9 cellular contexts compared by ENCODE assay signal in genomic region chr4:38672247-38673071, GRCh38. TPM values are rescaled to one million over a fixed set of nuclear protein-coding genes. Genes with fewer than 3 reads are reported as not detected.
A peak's percentile ranks its signal among the peaks of the same experiment; 100 is the strongest.
DNase-seq lines count a peak whose midpoint lies in the region; ATAC-seq, FAIRE-seq and TF ChIP-seq lines count a peak whose summit lies in the region.
"Had no signal": no experiment of that assay in that cellular context is flagged by ENCODE, and none has a peak within 500 bp of the region (broad histone marks: within the 10 kb centered on the region; RNA-seq: fewer than 3 reads in every experiment).

No MANE protein-coding gene starts in this region.

- 42 to 51% methylated on average over 13 to 14 of the region's 15 CpGs for WGBS in body of pancreas, 2 donors
- WGBS in liver: 66% methylated on average over 15 of the region's 15 CpGs
- 31% methylated on average over 15 of the region's 15 CpGs for WGBS in suprapubic skin

- H3K4me1 ChIP-seq in body of pancreas: peaks cover 86% of the 10 kb centered on the region
- peaks cover 26 to 89% (median 82%) of the 10 kb centered on the region in 4 donors for H3K4me1 ChIP-seq in liver (ENCODE audit: control insufficient read depth in 4 of 4, insufficient read depth in 4 of 4, low read length in 3 of 4)
- peaks cover 96% of the 10 kb centered on the region for H3K4me1 ChIP-seq in suprapubic skin

- FAIRE-seq in GM19239 (lab: Jason Lieb, UNC): no peak
- FAIRE-seq: A204.1 had no signal

- H3K36me3 ChIP-seq in body of pancreas (replicated peaks in 1 of 2; ENCODE audit: insufficient read depth in 1 of 2, low read depth in 2 of 2) (no peaks in the 10 kb centered on the region), liver (ENCODE audit: control insufficient read depth in 4 of 4, insufficient read depth in 3 of 4, low read depth in 1 of 4, low read length in 3 of 4) (no peaks in the 10 kb centered on the region), suprapubic skin (no peaks in the 10 kb centered on the region)

- peak overlapping the region in 1 of 2 donors; percentile 5 for H3K9ac ChIP-seq in liver (ENCODE audit: low read depth in 1 of 2, low read length in 2 of 2)

- intact Hi-C loops in body of pancreas (cut with DNase I): loop anchor here (5.0 kb wide), 1 partner anchor 350 kb away; no protein-coding TSS in a partner anchor

- peak; percentile 39 for DNase-seq in DMS 273 (lab: John Stamatoyannopoulos, UW; ENCODE audit: unreplicated experiment)
- DNase-seq in DMS 273 treated with DMSO at 0.1 percent for 48 hours (lab: John Stamatoyannopoulos, UW): no peak
- DNase-seq in body of pancreas: peak in 2 of 4 donors; percentile 30 to 33
- DNase-seq in suprapubic skin (ENCODE audit: low spot score in 2 of 2): no peak
- no peak for DNase-seq in SHP77 treated with DMSO at 0.1 percent for 48 hours (lab: John Stamatoyannopoulos, UW)
- no peak for DNase-seq in NCI-H1436 treated with DMSO at 0.1 percent for 48 hours (lab: John Stamatoyannopoulos, UW)
- no peak for DNase-seq in GM19239 (ENCODE audit: insufficient read length, low spot score)

- no peaks in the 10 kb centered on the region for H3K9me3 ChIP-seq in body of pancreas
- H3K9me3 ChIP-seq in liver (ENCODE audit: control insufficient read depth in 4 of 4, low read length in 3 of 4): no peaks in the 10 kb centered on the region
- no peaks in the 10 kb centered on the region for H3K9me3 ChIP-seq in suprapubic skin

- no peak for TF ChIP-seq EP300 in suprapubic skin (IDR thresholded peaks at IDR 0.05)

- TF ChIP-seq CTCF in body of pancreas (IDR thresholded peaks at IDR 0.05) (no peak), liver (IDR thresholded peaks at IDR 0.05; ENCODE audit: low read depth, low read length, missing input control) (no peak), suprapubic skin (IDR thresholded peaks at IDR 0.05) (no peak)

- no peak for TF ChIP-seq RAD21 in liver (IDR thresholded peaks at IDR 0.05)

- ATAC-seq in body of pancreas: no peak

- H3K27me3 ChIP-seq in body of pancreas (no peaks in the 10 kb centered on the region), liver (ENCODE audit: control insufficient read depth in 4 of 4, insufficient read depth in 4 of 4, low read length in 3 of 4) (no peaks in the 10 kb centered on the region), suprapubic skin (no peaks in the 10 kb centered on the region)

- H3K27ac ChIP-seq in body of pancreas (peak overlapping the region; percentile 58 to 100 (median 100)), liver (ENCODE audit: low read depth in 1 of 2, low read length in 2 of 2) (peak overlapping the region; percentile 72 to 73), suprapubic skin (peak overlapping the region; percentile 90)

- no peak for TF ChIP-seq POLR2A in body of pancreas (IDR thresholded peaks at IDR 0.05)
- TF ChIP-seq POLR2A in suprapubic skin (IDR thresholded peaks at IDR 0.05): no peak

- H3K4me3 ChIP-seq in body of pancreas: no peak overlapping the region
- no peak overlapping the region for H3K4me3 ChIP-seq in liver (ENCODE audit: low read depth in 1 of 3, low read length in 3 of 3)
- peak overlapping the region; percentile 30 for H3K4me3 ChIP-seq in suprapubic skin

TF ChIP-seq in liver, 16 proteins besides CTCF, POLR2A, EP300 and RAD21:
- no peak for TF ChIP-seq FOXA1 (IDR thresholded peaks at IDR 0.05)
- TF ChIP-seq JUND (IDR thresholded peaks at IDR 0.05): no peak
- no peak for TF ChIP-seq GABPA (IDR thresholded peaks at IDR 0.05 in 1 of 2, conservative IDR thresholded peaks at IDR 0.05 in 1 of 2)
- TF ChIP-seq YY1 (IDR thresholded peaks at IDR 0.05): no peak
- no peak for TF ChIP-seq HNF4A (conservative IDR thresholded peaks at IDR 0.05)
- TF ChIP-seq ATF3 (IDR thresholded peaks at IDR 0.05): no peak
- no peak for TF ChIP-seq NR2F2 (IDR thresholded peaks at IDR 0.05)
- TF ChIP-seq MAX (IDR thresholded peaks at IDR 0.05): no peak
- TF ChIP-seq RXRA (IDR thresholded peaks at IDR 0.05): no peak
- no peak for TF ChIP-seq ZBTB33 (IDR thresholded peaks at IDR 0.05)
- TF ChIP-seq HNF4G (IDR thresholded peaks at IDR 0.05): no peak
- no peak for TF ChIP-seq FOXA2 (IDR thresholded peaks at IDR 0.05)
- no peak for TF ChIP-seq SP1 (IDR thresholded peaks at IDR 0.05)
- TF ChIP-seq EGR1 (IDR thresholded peaks at IDR 0.05; ENCODE audit: low read depth in 2 of 2): no peak
- TF ChIP-seq TAF1 (conservative IDR thresholded peaks at IDR 0.05): no peak
- no peak for TF ChIP-seq REST (IDR thresholded peaks at IDR 0.05)

RNA-seq across cellular contexts. Expression of gene KLF3, which starts 8.5 kb away (rescaled TPM):
- 10 to 100 TPM; 30.6 to 32.0 TPM for total RNA-seq in body of pancreas
- total RNA-seq in liver: 10 to 100 TPM; 20.1 to 77.5 TPM
- polyA plus RNA-seq in liver: 10 to 100 TPM; 11.1 to 22.0 TPM
- 100 to 1,000 TPM; 169 to 240 (median 223) TPM for total RNA-seq in suprapubic skin
